In the genomic region with DNA sequence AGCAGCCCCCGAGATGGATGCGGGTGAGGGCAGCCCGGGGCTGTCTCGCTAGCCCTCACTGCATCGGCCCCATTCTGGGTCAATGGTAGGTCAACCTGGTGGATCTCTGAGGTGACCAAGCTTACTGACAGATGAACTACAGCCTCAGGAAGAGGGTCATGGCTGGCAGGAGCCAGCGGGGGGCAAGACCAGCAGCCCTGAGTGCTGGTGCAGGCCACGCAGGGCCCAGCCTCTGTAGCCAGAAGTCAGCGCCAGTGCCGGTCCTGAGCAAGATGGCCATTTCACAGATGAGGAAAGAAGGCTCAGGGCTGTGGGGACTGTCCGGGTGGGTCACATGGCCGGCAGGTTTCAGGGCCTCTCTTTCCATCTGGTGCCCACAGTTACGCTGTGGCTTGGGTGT, we compare ENCODE assay signal across 33 cellular contexts. TPM values are rescaled to one million over a fixed set of nuclear protein-coding genes. Genes with fewer than 3 reads are reported as not detected.
"Had no signal": no experiment of that assay in that cellular context is flagged by ENCODE, and none has a peak within 500 bp of the region (broad histone marks: within the 10 kb centered on the region; RNA-seq: fewer than 3 reads in every experiment).

No MANE protein-coding gene starts in this region.

- H3K9me3 ChIP-seq: colonic mucosa, gastrocnemius medialis, lower lobe of right lung had no signal

- H3K4me3 ChIP-seq: colonic mucosa, esophagus squamous epithelium, gastrocnemius medialis, left ventricle myocardium inferior, lower lobe of right lung, mucosa of descending colon had no signal

- H3K27ac ChIP-seq: colonic mucosa, epithelial cell of prostate, esophagus squamous epithelium, gastrocnemius medialis, left ventricle myocardium inferior, lower lobe of right lung had no signal

- H3K4me1 ChIP-seq: colonic mucosa, esophagus squamous epithelium, gastrocnemius medialis, left ventricle myocardium inferior, lower lobe of right lung had no signal

- H3K27ac Mint-ChIP-seq: dendritic cell treated with granulocyte-macrophage colony-stimulating factor and Interleukin-4, amounts not matched to agents 40 ng/mL and 50 ng/mL, for 4 days; endodermal cell; mesothelial cell of epicardium; naive B cell had no signal

- H3K36me3 Mint-ChIP-seq: mesothelial cell of epicardium had no signal

- H3K4me3 Mint-ChIP-seq: dendritic cell treated with granulocyte-macrophage colony-stimulating factor and Interleukin-4, amounts not matched to agents 40 ng/mL and 50 ng/mL, for 4 days; effector memory CD8-positive, alpha-beta T cell; endodermal cell; mesothelial cell of epicardium; naive B cell had no signal

- H3K27me3 ChIP-seq: colonic mucosa had no signal

- DNase-seq: colonic mucosa; cortex of kidney; effector CD8-positive, alpha-beta T cell; effector memory CD8-positive, alpha-beta T cell; endodermal cell; erythroblast; esophagus squamous epithelium; foreskin fibroblast; foreskin melanocyte; gastrocnemius medialis; glutamatergic neuron; head of caudate nucleus; hippocampal formation; left colon; left ventricle myocardium inferior; lower lobe of right lung; mesenchymal stem cell; mucosa of descending colon; naive B cell had no signal

- ATAC-seq: effector memory CD8-positive, alpha-beta T cell; esophagus mucosa; gastrocnemius medialis; left colon; left lobe of liver; lower lobe of right lung; mucosa of descending colon had no signal

- H3K36me3 ChIP-seq: colonic mucosa, esophagus squamous epithelium, gastrocnemius medialis, left ventricle myocardium inferior, lower lobe of right lung had no signal

RNA-seq across cellular contexts. Expression of a gene that starts 5.1 kb away (rescaled TPM):
- total RNA-seq: chondrocyte, colonic mucosa, dermis microvascular lymphatic vessel endothelial cell, endodermal cell, esophagus mucosa, esophagus squamous epithelium, gastrocnemius medialis, glomerular endothelial cell, kidney epithelial cell, left colon, left ventricle myocardium inferior, lower lobe of right lung, lung microvascular endothelial cell, mesenteric fat pad, mesothelial cell of epicardium, mucosa of descending colon had no signal
- polyA plus RNA-seq: keratinocyte had no signal

RNA-seq across cellular contexts. Expression of a gene that starts 21.9 kb away (rescaled TPM):
- total RNA-seq: chondrocyte, dermis microvascular lymphatic vessel endothelial cell, endodermal cell, esophagus mucosa, esophagus squamous epithelium, gastrocnemius medialis, glomerular endothelial cell, kidney epithelial cell, left ventricle myocardium inferior, lower leg skin, lower lobe of right lung, lung microvascular endothelial cell, mesenteric fat pad, myocyte had no signal
- polyA plus RNA-seq: keratinocyte had no signal
